ENCODE assay signal across 9 cellular contexts in the genomic region with DNA sequence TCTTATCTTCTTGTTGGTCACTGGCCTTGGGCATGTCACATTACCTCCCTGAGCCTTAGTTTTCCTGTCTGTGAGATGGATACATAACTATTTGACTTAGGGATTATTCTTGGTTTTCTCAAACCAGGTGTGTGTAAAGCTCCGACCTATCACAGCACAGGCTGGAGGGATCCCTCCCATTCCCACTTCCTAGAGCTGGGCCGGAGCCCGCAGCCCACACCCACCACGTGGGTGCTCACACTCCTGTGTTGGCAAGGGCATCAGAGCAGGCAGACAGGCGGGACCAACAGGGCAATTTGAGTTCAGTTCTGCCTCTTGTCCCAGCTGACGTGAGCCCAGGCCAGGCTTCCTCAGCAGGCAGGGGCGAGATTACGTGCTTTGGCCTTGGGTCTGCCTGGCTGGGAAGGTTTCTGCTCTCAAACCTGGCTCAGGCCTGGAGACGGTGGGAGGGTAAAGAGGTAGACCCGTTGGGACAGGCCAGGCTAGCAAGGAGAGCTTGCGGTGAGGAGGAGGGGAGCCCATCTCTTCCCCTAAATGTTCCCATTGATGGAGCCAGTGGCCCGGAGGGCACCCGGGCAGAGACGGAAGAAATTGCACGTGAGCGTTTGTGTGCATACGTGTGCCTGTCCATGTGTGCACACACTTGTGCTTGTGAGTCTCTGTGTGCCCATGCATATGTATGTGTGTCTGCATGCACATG. TPM values are rescaled to one million over a fixed set of nuclear protein-coding genes. Genes with fewer than 3 reads are reported as not detected.
A peak's percentile ranks its signal among the peaks of the same experiment; 100 is the strongest.
DNase-seq lines count a peak whose midpoint lies in the region; ATAC-seq and TF ChIP-seq lines count a peak whose summit lies in the region.
"Had no signal": no experiment of that assay in that cellular context is flagged by ENCODE, and none has a peak within 500 bp of the region (broad histone marks: within the 10 kb centered on the region; RNA-seq: fewer than 3 reads in every experiment).

No MANE protein-coding gene starts in this region.

- peaks cover 38% of the 10 kb centered on the region for H3K4me1 Mint-ChIP-seq in activated CD4-positive, alpha-beta T cell treated with anti-CD3 and anti-CD28 coated beads for 36 hours

- H3K4me3 Mint-ChIP-seq in activated CD4-positive, alpha-beta T cell treated with anti-CD3 and anti-CD28 coated beads for 36 hours, result peak overlapping the region; percentile 89

- 91% methylated on average over 17 of the region's 17 CpGs for WGBS in hepatocyte (ENCODE audit: low lambda C conversion rate, missing lambda C conversion rate)

- ATAC-seq in activated CD4-positive, alpha-beta T cell treated with anti-CD3 and anti-CD28 coated beads for 36 hours, result no peak
- ATAC-seq in GM18861 (IDR thresholded peaks at IDR 0.05; ENCODE audit: unreplicated experiment) (no peak), HG03520 (IDR thresholded peaks at IDR 0.05; ENCODE audit: unreplicated experiment) (no peak)

- peak overlapping the region; percentile 44 for H3K4me2 ChIP-seq in SU-DHL-6 (ENCODE audit: low read depth, low read length, poor library complexity, severe bottlenecking)
- peak overlapping the region; percentile 81 for H3K4me2 ChIP-seq in hepatocyte
- H3K4me2 ChIP-seq: KMS-11 had no signal

- H3K27ac Mint-ChIP-seq in activated CD4-positive, alpha-beta T cell treated with anti-CD3 and anti-CD28 coated beads for 36 hours, result peak overlapping the region; percentile 26

- H3F3A ChIP-seq in SU-DHL-6 (ENCODE audit: insufficient read depth), result no peaks in the 10 kb centered on the region

- intact Hi-C loops in activated CD4-positive, alpha-beta T cell treated with anti-CD3 and anti-CD28 coated beads for 36 hours (cut with DNase I, micrococcal nuclease), result no loop called here

- CTCF ChIA-PET in activated CD4-positive, alpha-beta T cell treated with anti-CD3 and anti-CD28 coated beads for 36 hours (lab: Charles Lee), result interaction anchor here (0.6 to 2.3 kb wide), 3 partner anchors 8 to 22 kb away, joined by 3 to 11 read pairs (median 4); no protein-coding TSS in a partner anchor

- TF ChIP-seq CTCF in SU-DHL-6 (IDR thresholded peaks at IDR 0.05; ENCODE audit: insufficient read depth, low read length, poor library complexity, severe bottlenecking) (no peak), hepatocyte (IDR thresholded peaks at IDR 0.05; ENCODE audit: poor library complexity) (no peak)

- no peaks in the 10 kb centered on the region for H3K27me3 Mint-ChIP-seq in activated CD4-positive, alpha-beta T cell treated with anti-CD3 and anti-CD28 coated beads for 36 hours

- H3K27ac ChIP-seq in SU-DHL-6 (ENCODE audit: low read depth, low read length) (peak overlapping the region; percentile 38; the same call in 1 of the 2 replicates), hepatocyte (peak overlapping the region; percentile 97), substantia nigra (ENCODE audit: low read depth, low read length, poor library complexity, severe bottlenecking) (peak overlapping the region; percentile 52)
- H3K27ac ChIP-seq: KMS-11 had no signal

- H4K20me1 ChIP-seq in SU-DHL-6 (ENCODE audit: low read depth, low read length) (no peaks in the 10 kb centered on the region), hepatocyte (ENCODE audit: insufficient read depth, poor library complexity, severe bottlenecking) (no peaks in the 10 kb centered on the region)

- DNase-seq in activated CD4-positive, alpha-beta T cell treated with anti-CD3 and anti-CD28 coated beads for 36 hours, result no peak
- DNase-seq in activated CD4-positive, alpha-beta T cell treated with anti-CD3 and anti-CD28 coated beads, Interleukin-2, amount 50 U/mL, for 4 hours, result no peak
- DNase-seq in hepatocyte (ENCODE audit: low spot score) (no peak), substantia nigra (lab: John Stamatoyannopoulos, UW) (peak in 2 of 49 donors; percentile 29 to 52), NCI-H1092 (lab: John Stamatoyannopoulos, UW) (no peak)

- H3K9me2 ChIP-seq in SU-DHL-6 (replicated peaks; ENCODE audit: insufficient read depth, low read length) (no peaks in the 10 kb centered on the region), hepatocyte (replicated peaks; ENCODE audit: insufficient read depth) (no peaks in the 10 kb centered on the region)

- no peaks in the 10 kb centered on the region for H3K9me3 Mint-ChIP-seq in activated CD4-positive, alpha-beta T cell treated with anti-CD3 and anti-CD28 coated beads for 36 hours (ENCODE audit: low read depth)

- no peak overlapping the region for H3K9ac ChIP-seq in SU-DHL-6 (ENCODE audit: low read length)
- H3K9ac ChIP-seq: KMS-11 had no signal

- H3K79me2 ChIP-seq in SU-DHL-6 (ENCODE audit: insufficient read depth, low read length) (no peaks in the 10 kb centered on the region), hepatocyte (peaks cover 32% of the 10 kb centered on the region)

- peaks cover 48% of the 10 kb centered on the region for H3K4me1 ChIP-seq in hepatocyte (ENCODE audit: insufficient read depth)

- no peaks in the 10 kb centered on the region for H3K9me3 ChIP-seq in SU-DHL-6 (ENCODE audit: insufficient read depth, low read length)
- H3K9me3 ChIP-seq in hepatocyte (ENCODE audit: low read depth), result no peaks in the 10 kb centered on the region

- H3K4me3 ChIP-seq in SU-DHL-6 (ENCODE audit: insufficient read depth, low read length, poor library complexity, severe bottlenecking) (no peak overlapping the region), hepatocyte (no peak overlapping the region)

- H3K36me3 Mint-ChIP-seq in activated CD4-positive, alpha-beta T cell treated with anti-CD3 and anti-CD28 coated beads for 36 hours (ENCODE audit: low read depth), result no peaks in the 10 kb centered on the region

- POLR2A ChIA-PET in activated CD4-positive, alpha-beta T cell treated with anti-CD3 and anti-CD28 coated beads for 36 hours (lab: Charles Lee), result no interaction called here

- H3K36me3 ChIP-seq in SU-DHL-6 (ENCODE audit: low read length) (no peaks in the 10 kb centered on the region), hepatocyte (replicated peaks; ENCODE audit: insufficient read depth, low read depth) (no peaks in the 10 kb centered on the region)

- H3K27me3 ChIP-seq in SU-DHL-6 (ENCODE audit: low read length) (no peaks in the 10 kb centered on the region), hepatocyte (no peaks in the 10 kb centered on the region)

- H2AFZ ChIP-seq in SU-DHL-6 (ENCODE audit: low read depth, low read length, severe bottlenecking) (no peak overlapping the region), hepatocyte (no peak overlapping the region)

RNA-seq across cellular contexts. Expression of a gene that starts 0.7 kb away (rescaled TPM):
- total RNA-seq in activated CD4-positive, alpha-beta T cell treated with anti-CD3 and anti-CD28 coated beads for 36 hours, result 10 to 100 TPM; 11.1 to 18.3 TPM
- total RNA-seq in hepatocyte, result 16.5 and 35.4 TPM in 2 replicates
- 30.3 and 41.2 TPM in 2 replicates for polyA plus RNA-seq in hepatocyte

RNA-seq across cellular contexts. Expression of a gene that starts 39.7 kb away (rescaled TPM):
- under 1 TPM; 0.58 to 0.64 TPM for total RNA-seq in activated CD4-positive, alpha-beta T cell treated with anti-CD3 and anti-CD28 coated beads for 36 hours
- total RNA-seq in hepatocyte, result 0.68 and 1.7 TPM in 2 replicates
- 2.0 and 3.3 TPM in 2 replicates for polyA plus RNA-seq in hepatocyte

Comparison
In these comparisons a context has a peak if more than half of its experiments do, and no peak if none do; other contexts are left out.
1. H3K27ac ChIP-seq: peak in every context shown above with its lines; median percentile 97 in hepatocyte; 52 in substantia nigra; 38 in SU-DHL-6.